ENCODE assay signal across 9 cellular contexts in the genomic region with DNA sequence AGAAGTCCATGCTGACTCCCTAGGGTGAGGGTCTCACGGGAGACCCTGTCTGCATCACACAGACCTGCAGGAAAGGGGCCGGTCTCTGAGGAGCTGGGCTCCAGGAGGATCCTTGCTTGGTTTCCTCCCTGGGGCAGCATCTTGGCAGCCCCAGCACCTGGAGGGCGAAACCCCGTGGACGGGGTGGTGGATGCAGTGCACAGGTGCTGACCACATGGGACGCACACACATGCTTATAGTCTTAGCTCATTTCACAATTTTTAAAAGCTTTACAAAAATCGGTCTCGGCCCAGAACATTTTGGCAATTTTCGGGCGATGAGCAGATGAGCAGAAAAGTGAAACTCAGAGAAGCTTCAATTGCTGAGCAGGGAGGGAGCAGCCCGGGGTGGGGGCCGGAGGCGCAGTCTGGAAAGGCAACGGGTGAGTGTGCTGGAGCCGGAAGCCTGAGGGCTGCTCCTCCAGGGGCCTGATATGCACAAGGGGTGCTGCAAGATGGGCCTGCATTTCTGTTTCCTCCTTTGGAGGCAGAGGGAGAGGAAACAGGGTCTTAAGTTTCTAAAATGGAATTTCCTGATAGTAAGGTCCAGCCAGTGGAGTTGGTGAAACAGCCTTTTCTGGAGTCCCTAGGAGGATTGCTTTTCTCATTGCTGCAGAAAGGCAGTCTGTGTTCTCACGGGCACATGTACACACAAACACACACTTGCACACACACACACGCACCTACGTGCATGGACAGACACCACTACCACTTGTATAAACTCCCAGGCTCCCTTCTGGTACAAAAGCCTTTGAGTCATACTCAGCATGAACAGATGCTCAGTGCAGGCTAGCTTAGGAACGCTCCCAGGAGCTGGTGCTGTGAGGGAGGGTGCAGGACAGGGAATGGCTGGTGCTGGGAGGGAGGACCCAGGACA.
DNase-seq lines count a peak whose midpoint lies in the region; TF ChIP-seq lines count a peak whose summit lies in the region.
"Had no signal": no experiment of that assay in that cellular context is flagged by ENCODE, and none has a peak within 500 bp of the region (broad histone marks: within the 10 kb centered on the region; RNA-seq: fewer than 3 reads in every experiment).

No MANE protein-coding gene starts in this region.

- peaks cover 0 to 14% (median 8%) of the 10 kb centered on the region in 3 donors for H3K27me3 ChIP-seq in stomach

- intact Hi-C loops in stomach (cut with DNase I; ENCODE audit: low total_unique reads): no loop called here

- no peak for TF ChIP-seq CTCF in coronary artery (IDR thresholded peaks at IDR 0.05)
- TF ChIP-seq CTCF in stomach (IDR thresholded peaks at IDR 0.05): no peak

- peaks cover 7 to 28% (median 10%) of the 10 kb centered on the region in 4 donors for H3K4me1 ChIP-seq in stomach
- H3K4me1 ChIP-seq: parathyroid adenoma had no signal

- no peak for TF ChIP-seq EP300 in stomach (IDR thresholded peaks at IDR 0.05)

- no peak for TF ChIP-seq POLR2A in stomach (IDR thresholded peaks at IDR 0.05)

- H3K27ac ChIP-seq in coronary artery (no peak overlapping the region), stomach (peak overlapping the region in 1 of 5 donors; percentile 8)
- H3K27ac ChIP-seq: parathyroid adenoma had no signal

- DNase-seq in activated effector memory CD4-positive, alpha-beta T cell treated with anti-CD3 and anti-CD28 coated beads, Interleukin-2, amount 50 U/mL, for 16 hours: peak; percentile 55
- DNase-seq in activated effector memory CD4-positive, alpha-beta T cell treated with Interleukin-2 at 50 U/mL for 16 hours: no peak
- DNase-seq in HT1080 (ENCODE audit: low read depth) (peak; percentile 5), coronary artery (ENCODE audit: low spot score) (no peak), skeletal muscle cell (ENCODE audit: low read depth) (peak; percentile 54), stomach (no peak), NCI-H345 (lab: John Stamatoyannopoulos, UW) (no peak)
- no peak for DNase-seq in effector CD8-positive, alpha-beta T cell (lab: John Stamatoyannopoulos, UW)

- peak overlapping the region; percentile 45 for H3K4me3 ChIP-seq in coronary artery
- H3K4me3 ChIP-seq in skeletal muscle cell (ENCODE audit: low read depth, low read length): peak overlapping the region; percentile 21
- peak overlapping the region in 2 of 4 donors; percentile 6 to 31 for H3K4me3 ChIP-seq in stomach

- 61 to 74% (median 65%) methylated on average over 16 to 19 of the region's 19 CpGs for WGBS in stomach, 5 donors

- no peaks in the 10 kb centered on the region for H3K9me3 ChIP-seq in stomach

- H3K36me3 ChIP-seq in stomach: peaks cover 0 to 16% (median 11%) of the 10 kb centered on the region in 4 donors

Comparison
In these comparisons a context has a peak if more than half of its experiments do, and no peak if none do; other contexts are left out.
1. DNase-seq: peak in activated effector memory CD4-positive, alpha-beta T cell treated with anti-CD3 and anti-CD28 coated beads, Interleukin-2, amount 50 U/mL, for 16 hours (single experiment), HT1080 (single experiment) and skeletal muscle cell (single experiment); none in activated effector memory CD4-positive, alpha-beta T cell treated with Interleukin-2 at 50 U/mL for 16 hours (single experiment), coronary artery (single experiment), effector CD8-positive, alpha-beta T cell (single experiment), stomach (single experiment) and NCI-H345 (single experiment).